In genomic region chr19:48837081-48837524, GRCh38 we compare ENCODE assay signal across 8 cellular contexts. TPM values are rescaled to one million over a fixed set of nuclear protein-coding genes. Genes with fewer than 3 reads are reported as not detected.
A peak's percentile ranks its signal among the peaks of the same experiment; 100 is the strongest.
DNase-seq lines count a peak whose midpoint lies in the region; ATAC-seq lines count a peak whose summit lies in the region.

No MANE protein-coding gene starts in this region.

- H3K27ac ChIP-seq in cingulate gyrus (ENCODE audit: low read depth, low read length) = peak overlapping the region; percentile 92

- intact Hi-C loops in left colon (cut with DNase I, micrococcal nuclease) = no loop called here

- DNase-seq in Ammon's horn (ENCODE audit: low spot score) (peak; percentile 89), NCI-H2196 (lab: John Stamatoyannopoulos, UW; ENCODE audit: unreplicated experiment) (peak; percentile 52), left colon (peak; percentile 75 to 87)
- peak; percentile 84 for DNase-seq in activated CD4-positive, alpha-beta T cell treated with anti-CD3 and anti-CD28 coated beads for 48 hours
- peak; percentile 53 for DNase-seq in stimulated activated CD4-positive, alpha-beta T cell treated with anti-CD3 and anti-CD28 coated beads, Interleukin-2, amount 100 ng/mL, for 4 hours (ENCODE audit: low read depth)

- ATAC-seq in GM21423 (IDR thresholded peaks at IDR 0.05; ENCODE audit: unreplicated experiment) (peak; percentile 55), left colon (peak; percentile 35), HG03135 (IDR thresholded peaks at IDR 0.05; ENCODE audit: unreplicated experiment) (no peak)

RNA-seq across cellular contexts. Expression of gene HSD17B14, which starts 0.8 kb away (rescaled TPM):
- 1 to 10 TPM; 3.3 to 4.6 TPM for total RNA-seq in left colon

RNA-seq across cellular contexts. Expression of gene BCAT2, which starts 26.3 kb away (rescaled TPM):
- total RNA-seq in left colon = 10 to 100 TPM; 57.5 to 78.0 TPM

RNA-seq across cellular contexts. Expression of gene PLEKHA4, which starts 31.3 kb away (rescaled TPM):
- total RNA-seq in left colon = 1 to 10 TPM; 4.3 to 8.6 TPM

RNA-seq across cellular contexts. Expression of gene PPP1R15A, which starts 35.1 kb away (rescaled TPM):
- total RNA-seq in left colon = 10 to 100 TPM; 39.4 to 40.4 TPM
